In genomic region chr7:35519971-35520809, GRCh38 we compare ENCODE assay signal across 8 cellular contexts.
DNase-seq lines count a peak whose midpoint lies in the region; ATAC-seq and FAIRE-seq lines count a peak whose summit lies in the region.

No MANE protein-coding gene starts in this region.

- H3K79me2 ChIP-seq in GM23248 (ENCODE audit: insufficient read depth): no peaks in the 10 kb centered on the region
- H3K79me2 ChIP-seq in trophoblast cell (ENCODE audit: control insufficient read depth, insufficient read depth, low read length, poor library complexity): no peaks in the 10 kb centered on the region

- H3K18ac ChIP-seq in trophoblast cell (ENCODE audit: low read length): no peak overlapping the region

- H2AK5ac ChIP-seq in trophoblast cell (ENCODE audit: low read length): no peak overlapping the region

- H4K12ac ChIP-seq in trophoblast cell (ENCODE audit: low read depth, low read length): no peak overlapping the region

- 30 to 36% methylated on average over 14 of the region's 14 CpGs for WGBS in GM23248 (ENCODE audit: low coverage in 1 of 2, low lambda C conversion rate in 2 of 2, missing lambda C conversion rate in 2 of 2), 2 experiments
- no CpG with 5 or more reads among the region's 14 CpGs for WGBS in trophoblast cell (ENCODE audit: extremely low coverage, insufficient coverage, insufficient read length)

- peaks cover 32% of the 10 kb centered on the region for H3K27me3 ChIP-seq in GM23248 (replicated peaks; ENCODE audit: insufficient read depth)
- no peaks in the 10 kb centered on the region for H3K27me3 ChIP-seq in trophoblast cell (ENCODE audit: insufficient read depth, low read length)

- H3K4me2 ChIP-seq in GM23248 (ENCODE audit: unreplicated experiment): no peak overlapping the region
- no peak overlapping the region for H3K4me2 ChIP-seq in trophoblast cell (ENCODE audit: low read length)

- H3K4ac ChIP-seq in trophoblast cell (ENCODE audit: low read depth, low read length): no peak overlapping the region

- H2BK5ac ChIP-seq in trophoblast cell (ENCODE audit: low read depth, low read length, poor library complexity): no peak overlapping the region

- ATAC-seq in GM18870 (IDR thresholded peaks at IDR 0.05; ENCODE audit: unreplicated experiment): no peak

- no peak overlapping the region for H3K27ac ChIP-seq in GM23248
- H3K27ac ChIP-seq in trophoblast cell (ENCODE audit: low read depth, low read length): no peak overlapping the region

- H3K9me2 ChIP-seq in GM23248 (ENCODE audit: insufficient read depth): no peaks in the 10 kb centered on the region

- no peak overlapping the region for H2BK12ac ChIP-seq in trophoblast cell (ENCODE audit: low read length)

- H4K91ac ChIP-seq in trophoblast cell (ENCODE audit: low read depth, low read length): no peak overlapping the region

- in situ Hi-C loops in GM23248 (cut with MboI): no loop called here

- H3K4me1 ChIP-seq in GM23248 (ENCODE audit: insufficient read depth) (no peaks in the 10 kb centered on the region), trophoblast cell (ENCODE audit: control insufficient read depth in 1 of 2, insufficient read depth in 2 of 2, low read length in 2 of 2) (peaks cover 0 to 3% of the 10 kb centered on the region in 2 experiments)

- H3K9ac ChIP-seq in GM23248: no peak overlapping the region
- H3K9ac ChIP-seq in trophoblast cell (ENCODE audit: low read length): no peak overlapping the region

- FAIRE-seq in RCC 7860 (lab: Jason Lieb, UNC): peak; percentile 57

- H3K9me3 ChIP-seq in GM23248 (ENCODE audit: low read depth) (no peaks in the 10 kb centered on the region), trophoblast cell (ENCODE audit: insufficient read depth, low read depth, low read length) (no peaks in the 10 kb centered on the region)

- no peaks in the 10 kb centered on the region for H3K79me1 ChIP-seq in trophoblast cell (ENCODE audit: low read length)

- no peaks in the 10 kb centered on the region for H3K36me3 ChIP-seq in GM23248 (ENCODE audit: low read depth)
- H3K36me3 ChIP-seq in trophoblast cell (ENCODE audit: control insufficient read depth in 1 of 2, insufficient read depth in 2 of 2, low read length in 2 of 2): no peaks in the 10 kb centered on the region

- no peak overlapping the region for H4K8ac ChIP-seq in trophoblast cell (ENCODE audit: low read depth, low read length)

- no peaks in the 10 kb centered on the region for H4K20me1 ChIP-seq in GM23248 (ENCODE audit: insufficient read depth)

- no peak overlapping the region for H3K23ac ChIP-seq in trophoblast cell (ENCODE audit: low read length)

- H2BK120ac ChIP-seq in trophoblast cell (ENCODE audit: insufficient read depth, low read length, poor library complexity): no peak overlapping the region

- H3K4me3 ChIP-seq in GM23248 (no peak overlapping the region), trophoblast cell (ENCODE audit: low read depth, low read length) (no peak overlapping the region)

- H3K14ac ChIP-seq in trophoblast cell (ENCODE audit: low read length): no peak overlapping the region

- DNase-seq in GM03348 (ENCODE audit: low spot score): peak; percentile 67
- peak; percentile 73 for DNase-seq in GM23248
- peak; percentile 71 for DNase-seq in LHCN-M2 (ENCODE audit: low read depth)
- DNase-seq in RCC 7860 (ENCODE audit: low spot score): peak; percentile 42
- DNase-seq in activated gamma-delta T cell treated with anti-CD3 and anti-CD28 coated beads, Interleukin-2, amount 50 U/mL, for 16 hours (ENCODE audit: low read depth): peak; percentile 22
- DNase-seq in globus pallidus (ENCODE audit: low spot score): peak; percentile 46
- DNase-seq in trophoblast cell: peak; percentile 58 to 86

- H3F3A ChIP-seq in GM23248 (ENCODE audit: insufficient read depth): no peaks in the 10 kb centered on the region

- no peak overlapping the region; the same call in 1 of the 2 replicates for H2AFZ ChIP-seq in GM23248
- H2AFZ ChIP-seq in trophoblast cell (ENCODE audit: insufficient read depth, low read length, poor library complexity): no peak overlapping the region

Comparison
In these comparisons a context has a peak if more than half of its experiments do, and no peak if none do; other contexts are left out.
1. DNase-seq: peak in every context shown above with its lines; median percentile 73 in GM23248; 72 in trophoblast cell; 71 in LHCN-M2; 67 in GM03348; 46 in globus pallidus; 42 in RCC 7860; 22 in activated gamma-delta T cell treated with anti-CD3 and anti-CD28 coated beads, Interleukin-2, amount 50 U/mL, for 16 hours.